ENCODE assay signal across 8 cellular contexts in genomic region chr3:127779747-127780146, GRCh38. TPM values are rescaled to one million over a fixed set of nuclear protein-coding genes. Genes with fewer than 3 reads are reported as not detected.
DNase-seq lines count a peak whose midpoint lies in the region; ATAC-seq, FAIRE-seq and TF ChIP-seq lines count a peak whose summit lies in the region.
"Had no signal": no experiment of that assay in that cellular context is flagged by ENCODE, and none has a peak within 500 bp of the region (broad histone marks: within the 10 kb centered on the region; RNA-seq: fewer than 3 reads in every experiment).

No MANE protein-coding gene starts in this region.

- TF ChIP-seq POLR2A in GM12891 (IDR thresholded peaks at IDR 0.05; ENCODE audit: low read depth, low read length) = no peak

- FAIRE-seq in GM12891 (lab: Jason Lieb, UNC) = peak; percentile 84

- no peak for DNase-seq in GM12891 (ENCODE audit: insufficient read length, low spot score)
- peak; percentile 44 for DNase-seq in astrocyte of the hippocampus (ENCODE audit: low read depth, low spot score)
- peak; percentile 78 for DNase-seq in putamen (ENCODE audit: low spot score)
- no peak for DNase-seq in NCI-H748 (lab: John Stamatoyannopoulos, UW; ENCODE audit: unreplicated experiment)
- DNase-seq: NCI-H2081 treated with DMSO at 0.1 percent for 48 hours had no signal

- ATAC-seq in HG03066 (IDR thresholded peaks at IDR 0.05; ENCODE audit: low read depth, unreplicated experiment) (peak; percentile 50), HG03280 (IDR thresholded peaks at IDR 0.05; ENCODE audit: unreplicated experiment) (no peak), GM19397 (IDR thresholded peaks at IDR 0.05; ENCODE audit: unreplicated experiment) (no peak)

TF ChIP-seq in GM12891, 5 proteins besides CTCF, POLR2A, EP300 and RAD21:
- no peak for TF ChIP-seq POU2F2 (IDR thresholded peaks at IDR 0.05; ENCODE audit: low read depth, low read length)
- TF ChIP-seq SPI1 (IDR thresholded peaks at IDR 0.05; ENCODE audit: low read depth, low read length) = peak; percentile 53

RNA-seq across cellular contexts. Expression of gene MGLL, which starts 42.6 kb away (rescaled TPM):
- polyA plus RNA-seq in GM12891 (2012; ENCODE audit: low read depth, missing spikeins) = 49.8 TPM

Comparison
In these comparisons a context has a peak if more than half of its experiments do, and no peak if none do; other contexts are left out.
1. DNase-seq: peak in astrocyte of the hippocampus (single experiment) and putamen (single experiment); none in GM12891 (single experiment) and NCI-H748 (single experiment).